ENCODE assay signal across 1 cellular context in genomic region chr9:124010665-124011321, GRCh38.
TF ChIP-seq lines count a peak whose summit lies in the region.

No MANE protein-coding gene starts in this region.

TF ChIP-seq in WTC11, 78 proteins besides CTCF, POLR2A, EP300 and RAD21 (continued from another document):
- TF ChIP-seq AFF4 (CRISPR knock-in tag; IDR thresholded peaks at IDR 0.05; ENCODE audit: borderline replicate concordance) (no peak), GABPB1 (CRISPR knock-in tag; IDR thresholded peaks at IDR 0.05) (no peak), CBFB (CRISPR knock-in tag; IDR thresholded peaks at IDR 0.05; ENCODE audit: low read depth) (no peak), ESRRA (CRISPR knock-in tag; IDR thresholded peaks at IDR 0.05; ENCODE audit: borderline replicate concordance) (no peak), JUN (CRISPR knock-in tag; IDR thresholded peaks at IDR 0.05) (no peak)
